In the genomic region with DNA sequence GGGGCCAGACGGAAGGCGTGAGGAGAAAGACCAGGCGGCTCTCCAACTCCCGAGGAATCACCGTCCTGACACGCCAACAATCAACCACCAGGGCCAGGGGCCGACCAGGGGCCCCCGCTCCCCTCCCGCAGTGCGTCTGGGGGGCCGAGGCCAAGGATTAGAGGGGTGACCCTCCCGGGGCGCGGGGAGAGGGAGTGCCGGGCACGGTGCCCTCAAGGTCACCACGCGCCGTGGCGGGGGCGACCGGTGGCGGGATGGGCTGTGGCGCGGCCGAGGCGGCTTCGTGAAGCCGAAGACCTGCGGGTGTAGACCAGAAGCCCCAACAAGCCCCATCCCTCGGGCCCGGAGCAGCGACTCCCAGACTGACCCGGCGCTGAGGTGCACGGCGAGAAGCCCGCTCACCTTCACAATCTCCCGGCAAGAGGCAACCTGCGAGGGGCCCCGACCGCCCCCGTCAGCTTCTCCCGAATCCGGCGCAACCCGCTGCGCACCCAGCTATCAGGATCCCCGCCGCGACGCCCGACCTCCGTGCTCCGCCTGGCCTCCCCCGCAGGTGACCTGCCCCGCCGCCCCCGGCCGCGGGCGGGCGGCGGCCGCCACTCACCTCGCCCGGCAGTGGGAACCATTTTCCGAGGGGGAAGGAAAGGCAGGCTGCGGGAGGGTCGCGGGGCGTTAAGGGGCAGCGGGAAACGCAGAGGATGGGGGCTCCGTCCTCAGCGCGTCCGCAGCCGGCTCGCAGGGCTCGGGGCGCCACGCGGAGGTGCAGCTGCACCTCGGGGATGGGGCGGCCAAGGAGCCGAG, we compare ENCODE assay signal across 8 cellular contexts. TPM values are rescaled to one million over a fixed set of nuclear protein-coding genes. Genes with fewer than 3 reads are reported as not detected.
DNase-seq lines count a peak whose midpoint lies in the region; ATAC-seq and TF ChIP-seq lines count a peak whose summit lies in the region.

No MANE protein-coding gene starts in this region.

- peak; percentile 2 for ATAC-seq in GM21528 (IDR thresholded peaks at IDR 0.05; ENCODE audit: low FRiP score, unreplicated experiment)

- WGBS in ovary, 3 donors = 1% methylated on average over 70 to 87 of the region's 87 CpGs

- TF ChIP-seq POLR2A in ovary (IDR thresholded peaks at IDR 0.05) (no peak), vagina (IDR thresholded peaks at IDR 0.05) (no peak)

- DNase-seq in C1 segment of cervical spinal cord (lab: John Stamatoyannopoulos, UW) = peak in 8 of 14 donors; percentile 34 to 69 (median 54)
- DNase-seq in NCI-H748 (lab: John Stamatoyannopoulos, UW; ENCODE audit: unreplicated experiment) = peak; percentile 59
- DNase-seq in activated T-helper 9 cell treated with anti-CD3 and anti-CD28 coated beads, Interleukin-2, amount 50 U/mL, for 16 hours (ENCODE audit: low read depth) = peak; percentile 27
- DNase-seq in germinal center (ENCODE audit: low spot score) = peak; percentile 42
- DNase-seq in ovary = peak; percentile 37 to 74 (median 67)
- peak in 1 of 2 donors; percentile 88 for DNase-seq in vagina (ENCODE audit: extremely low spot score in 2 of 2)
- no peak for DNase-seq in GM19238 (ENCODE audit: insufficient read length, low spot score)

- peak overlapping the region; percentile 96 for H3K4me3 ChIP-seq in ovary
- H3K4me3 ChIP-seq in vagina = peak overlapping the region; percentile 60 to 82

- H3K4me1 ChIP-seq in ovary (ENCODE audit: insufficient read depth) = no peaks in the 10 kb centered on the region
- H3K4me1 ChIP-seq in vagina = peaks cover 28% of the 10 kb centered on the region

- intact Hi-C loops in ovary (cut with DNase I) = loop anchor here in 1 of 4 donors (10.0 kb wide), 1 partner anchor 237 kb away; no protein-coding TSS in a partner anchor
- intact Hi-C loops in vagina (cut with DNase I) = no loop called here

- no peaks in the 10 kb centered on the region for H3K9me3 ChIP-seq in ovary
- H3K9me3 ChIP-seq in vagina = no peaks in the 10 kb centered on the region

- TF ChIP-seq CTCF in ovary (IDR thresholded peaks at IDR 0.05) (no peak), vagina (IDR thresholded peaks at IDR 0.05) (no peak)

- H3K36me3 ChIP-seq in ovary = no peaks in the 10 kb centered on the region
- no peaks in the 10 kb centered on the region for H3K36me3 ChIP-seq in vagina

- H3K27me3 ChIP-seq in ovary (no peaks in the 10 kb centered on the region), vagina (no peaks in the 10 kb centered on the region)

- no peak for TF ChIP-seq EP300 in ovary (IDR thresholded peaks at IDR 0.05)

- H3K27ac ChIP-seq in ovary (peak overlapping the region; percentile 95 to 98), vagina (peak overlapping the region; percentile 95)

RNA-seq across cellular contexts. Expression of a gene that starts 0.4 kb away (rescaled TPM):
- 10 to 100 TPM; 24.8 to 60.3 (median 33.0) TPM for total RNA-seq in ovary
- polyA plus RNA-seq in ovary = 10 to 100 TPM in 1 of 2 donors, 1 to 10 TPM in 1; 9.0 to 17.5 TPM
- total RNA-seq in vagina = 24.6 TPM
